22 cellular contexts compared by ENCODE assay signal in the genomic region with DNA sequence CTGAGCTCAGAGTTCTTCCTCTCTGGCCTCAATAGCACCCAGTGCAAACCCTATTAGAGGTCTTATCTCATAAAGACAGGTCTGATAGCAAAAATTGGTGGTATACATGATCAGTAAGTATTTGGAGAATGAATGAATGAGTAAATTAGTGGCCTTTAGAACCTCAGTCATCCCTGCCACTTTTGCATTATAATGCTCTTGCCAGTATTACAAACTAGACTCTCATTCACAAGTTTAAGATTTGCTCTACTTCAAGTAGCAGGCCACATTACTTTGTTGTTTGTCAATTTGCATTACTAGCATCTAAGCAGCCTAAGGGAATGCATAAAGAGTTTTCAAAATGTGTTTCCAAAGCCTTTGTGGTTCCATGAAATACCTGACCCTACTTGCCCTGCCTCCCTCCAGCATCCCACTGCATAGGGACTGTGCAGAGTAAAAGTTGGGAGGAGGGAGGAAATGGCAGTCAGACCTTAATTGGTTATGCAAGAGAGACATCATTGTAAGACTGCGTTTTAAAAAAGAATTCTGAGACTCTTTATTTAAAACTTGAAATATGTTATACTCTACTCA. TPM values are rescaled to one million over a fixed set of nuclear protein-coding genes. Genes with fewer than 3 reads are reported as not detected.
"Had no signal": no experiment of that assay in that cellular context is flagged by ENCODE, and none has a peak within 500 bp of the region (broad histone marks: within the 10 kb centered on the region; RNA-seq: fewer than 3 reads in every experiment).

No MANE protein-coding gene starts in this region.

- H3K36me3 ChIP-seq: SJSA1 had no signal

- H3K4me1 ChIP-seq: SJSA1 had no signal

- FAIRE-seq: RCC 7860 had no signal

- H3K4me3 ChIP-seq: SJSA1, SK-N-MC had no signal

- H3K27ac ChIP-seq: SJSA1, SK-N-MC had no signal

- H3K9me3 ChIP-seq: SJSA1 had no signal

- DNase-seq: KBM-7, MV-4-11, NCI-H1048, NCI-H1105, NCI-H1417, NCI-H146, NCI-H1694 treated with DMSO at 0.1 percent for 48 hours, NCI-H1930, NCI-H2081, NCI-H2107, NCI-H2227 treated with DMSO at 0.1 percent for 48 hours, NCI-H510A, NCI-H524 treated with DMSO at 0.1 percent for 48 hours, NCI-H69, NCI-H774, Right ventricle myocardium superior, RPMI8226, SIG-M5 had no signal

RNA-seq across cellular contexts. Expression of a gene that starts 21.3 kb away (rescaled TPM):
- total RNA-seq: MCF 10A had no signal
